In the genomic region with DNA sequence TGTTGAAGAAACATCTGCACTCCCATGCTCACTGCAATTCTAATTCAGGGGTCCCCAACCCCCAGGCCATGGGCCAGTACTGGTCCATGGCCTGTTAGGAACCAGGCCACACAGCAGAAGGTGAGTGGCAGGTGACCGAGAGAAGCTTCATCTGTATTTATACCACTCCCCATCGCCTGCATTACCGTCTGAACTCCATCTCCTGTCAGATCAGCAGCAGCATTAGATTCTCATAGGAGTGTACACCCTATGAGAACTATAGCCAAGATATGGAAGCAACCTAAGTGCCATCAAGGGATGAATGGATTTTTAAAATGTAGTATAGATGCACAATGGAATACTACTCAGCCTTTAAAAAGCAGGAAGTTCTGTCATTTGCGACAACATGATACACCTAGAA, we compare ENCODE assay signal across 24 cellular contexts. TPM values are rescaled to one million over a fixed set of nuclear protein-coding genes. Genes with fewer than 3 reads are reported as not detected.
A peak's percentile ranks its signal among the peaks of the same experiment; 100 is the strongest.
DNase-seq lines count a peak whose midpoint lies in the region; FAIRE-seq and TF ChIP-seq lines count a peak whose summit lies in the region.
"Had no signal": no experiment of that assay in that cellular context is flagged by ENCODE, and none has a peak within 500 bp of the region (broad histone marks: within the 10 kb centered on the region; RNA-seq: fewer than 3 reads in every experiment).

No MANE protein-coding gene starts in this region.

- H3K9me3 Mint-ChIP-seq in astrocyte (ENCODE audit: unreplicated experiment): no peaks in the 10 kb centered on the region
- H3K9me3 Mint-ChIP-seq: CD4-positive, alpha-beta T cell; CD8-positive, alpha-beta T cell had no signal

- no peak for TF ChIP-seq POLR2A in stomach (IDR thresholded peaks at IDR 0.05)

- no peak overlapping the region for H3K27ac Mint-ChIP-seq in astrocyte (ENCODE audit: unreplicated experiment)
- H3K27ac Mint-ChIP-seq: B cell; CD4-positive, alpha-beta T cell; CD8-positive, alpha-beta T cell had no signal

- no peaks in the 10 kb centered on the region for H3K79me2 ChIP-seq in astrocyte (ENCODE audit: insufficient read depth, low read length)

- WGBS in stomach, 5 donors: 72 to 75% (median 73%) methylated on average over 4 of the region's 4 CpGs

- FAIRE-seq in astrocyte (lab: Jason Lieb, UNC): peak; percentile 32
- FAIRE-seq: A549, D721Med, GM12878, GM12892, GM18507 had no signal

- H3K9me3 ChIP-seq in HEK293 (ENCODE audit: control insufficient read depth, insufficient read depth, low read depth, low read length) (no peaks in the 10 kb centered on the region), astrocyte (ENCODE audit: insufficient read depth, low read depth, low read length) (no peaks in the 10 kb centered on the region), WERI-Rb-1 (ENCODE audit: severe bottlenecking) (no peaks in the 10 kb centered on the region), stomach (no peaks in the 10 kb centered on the region)
- H3K9me3 ChIP-seq: A549, Caco-2 had no signal

- no peak overlapping the region for H3K4me2 ChIP-seq in astrocyte (ENCODE audit: low read length)
- H3K4me2 ChIP-seq: A549 had no signal

- H3K27ac ChIP-seq in HEK293 (ENCODE audit: extremely low read depth, low read depth, low read length) (no peak overlapping the region), astrocyte (ENCODE audit: low read depth, low read length) (no peak overlapping the region), substantia nigra (ENCODE audit: low read depth, low read length, poor library complexity, severe bottlenecking) (peak overlapping the region; percentile 3), WERI-Rb-1 (no peak overlapping the region), stomach (no peak overlapping the region)
- H3K27ac ChIP-seq: 22Rv1; A549; BLaER1 treated with 17β-estradiol and CSF1 and Interleukin-3, amounts not matched to agents 10 nM and 100 nM; C4-2B had no signal

- intact Hi-C loops in stomach (cut with DNase I; ENCODE audit: low total_unique reads): no loop called here

- H3K36me3 Mint-ChIP-seq in astrocyte (ENCODE audit: low read depth, unreplicated experiment): no peaks in the 10 kb centered on the region
- H3K36me3 Mint-ChIP-seq: CD8-positive, alpha-beta T cell had no signal

- no peak overlapping the region for H3K4me3 ChIP-seq in HEK293 (ENCODE audit: low read depth, low read length)
- H3K4me3 ChIP-seq in astrocyte (ENCODE audit: insufficient read depth, low read depth, low read length): no peak overlapping the region
- H3K4me3 ChIP-seq in WERI-Rb-1 (ENCODE audit: low read depth, low read length): no peak overlapping the region
- H3K4me3 ChIP-seq in stomach: no peak overlapping the region
- H3K4me3 ChIP-seq: A549; BLaER1 treated with 17β-estradiol and CSF1 and Interleukin-3, amounts not matched to agents 10 nM and 100 nM; GM12878 had no signal

- no peak for TF ChIP-seq EP300 in stomach (IDR thresholded peaks at IDR 0.05)

- H3K36me3 ChIP-seq in HEK293 (ENCODE audit: control insufficient read depth in 2 of 2, insufficient read depth in 1 of 2, low read length in 2 of 2): no peaks in the 10 kb centered on the region
- H3K36me3 ChIP-seq in astrocyte (ENCODE audit: insufficient read depth, low read length): no peaks in the 10 kb centered on the region
- no peaks in the 10 kb centered on the region for H3K36me3 ChIP-seq in WERI-Rb-1
- peaks cover 0 to 4% (median 0%) of the 10 kb centered on the region in 4 donors for H3K36me3 ChIP-seq in stomach
- H3K36me3 ChIP-seq: BLaER1 treated with 17β-estradiol and CSF1 and Interleukin-3, amounts not matched to agents 10 nM and 100 nM had no signal

- H3K4me1 Mint-ChIP-seq in astrocyte (ENCODE audit: low read depth, unreplicated experiment): peaks cover 8% of the 10 kb centered on the region
- H3K4me1 Mint-ChIP-seq: B cell had no signal

- CTCF ChIA-PET in HEK293 (lab: Yijun Ruan, JAX): no interaction called here

- H3K4me1 ChIP-seq in HEK293 (ENCODE audit: control insufficient read depth, insufficient read depth, low read length) (no peaks in the 10 kb centered on the region), astrocyte (ENCODE audit: insufficient read depth, low read length) (no peaks in the 10 kb centered on the region), stomach (peaks cover 0 to 20% (median 13%) of the 10 kb centered on the region in 4 donors)
- H3K4me1 ChIP-seq: A549 had no signal

- no peaks in the 10 kb centered on the region for H4K20me1 ChIP-seq in astrocyte (ENCODE audit: insufficient read depth, low read length)
- H4K20me1 ChIP-seq: BLaER1 treated with 17β-estradiol and CSF1 and Interleukin-3, amounts not matched to agents 10 nM and 100 nM had no signal

- H3K27me3 ChIP-seq in astrocyte (ENCODE audit: insufficient read depth, low read length) (no peaks in the 10 kb centered on the region), WERI-Rb-1 (ENCODE audit: insufficient read depth, low read depth, severe bottlenecking) (no peaks in the 10 kb centered on the region), stomach (no peaks in the 10 kb centered on the region)
- H3K27me3 ChIP-seq: BLaER1 treated with 17β-estradiol and CSF1 and Interleukin-3, amounts not matched to agents 10 nM and 100 nM had no signal

- POLR2A ChIA-PET in HEK293 (lab: Yijun Ruan, JAX): no interaction called here

- no peaks in the 10 kb centered on the region for H3K27me3 Mint-ChIP-seq in astrocyte (ENCODE audit: low read depth, unreplicated experiment)
- H3K27me3 Mint-ChIP-seq: B cell; CD4-positive, alpha-beta T cell had no signal

- DNase-seq in astrocyte (ENCODE audit: low read depth) (no peak), substantia nigra (lab: John Stamatoyannopoulos, UW) (no peak), WERI-Rb-1 (no peak), stomach (no peak), activated T-cell treated with anti-CD3 and anti-CD28 coated beads for 4 hours (no peak)
- DNase-seq: AML-193; Caco-2; Calu3; CD4-positive, alpha-beta T cell; CD8-positive, alpha-beta T cell; DMS79; DND-41; EL; GDM1 had no signal

- TF ChIP-seq CTCF in HEK293 (tag by site-specific recombination; IDR thresholded peaks at IDR 0.05) (no peak), astrocyte (IDR thresholded peaks at IDR 0.05; ENCODE audit: insufficient read depth, low read depth, low read length) (no peak), WERI-Rb-1 (IDR thresholded peaks at IDR 0.05; ENCODE audit: low read depth, low read length) (no peak), stomach (IDR thresholded peaks at IDR 0.05) (no peak)

- H3K9ac ChIP-seq in astrocyte (ENCODE audit: low read length): no peak overlapping the region
- H3K9ac ChIP-seq: BLaER1 treated with 17β-estradiol and CSF1 and Interleukin-3, amounts not matched to agents 10 nM and 100 nM had no signal

- no peak overlapping the region for H3K4me3 Mint-ChIP-seq in astrocyte (ENCODE audit: unreplicated experiment)
- H3K4me3 Mint-ChIP-seq: B cell; CD4-positive, alpha-beta T cell; CD8-positive, alpha-beta T cell had no signal

- H2AFZ ChIP-seq in astrocyte (ENCODE audit: low read depth, low read length): no peak overlapping the region

TF ChIP-seq in HEK293, 187 proteins besides CTCF, POLR2A, EP300 and RAD21:
- TF ChIP-seq ZNF610 (tag by site-specific recombination; IDR thresholded peaks at IDR 0.05; ENCODE audit: borderline replicate concordance) (peak; percentile 98), TRIM28 (IDR thresholded peaks at IDR 0.05; ENCODE audit: borderline replicate concordance, low read length) (no peak)
TF ChIP-seq in HEK293: peak in this region for 1.

RNA-seq across cellular contexts. Expression of a gene that starts 53.2 kb away (rescaled TPM):
- total RNA-seq in astrocyte (4.8 and 6.4 TPM in 2 replicates), stomach (10 to 100 TPM; 11.1 to 47.2 (median 19.2) TPM)
- 1 to 10 TPM; 2.4 to 5.5 (median 2.9) TPM for polyA plus RNA-seq in stomach
